8 cellular contexts compared by ENCODE assay signal in genomic region chr10:44310762-44311562, GRCh38.
DNase-seq lines count a peak whose midpoint lies in the region; ATAC-seq, FAIRE-seq and TF ChIP-seq lines count a peak whose summit lies in the region.

No MANE protein-coding gene starts in this region.

- peak overlapping the region; percentile 32 for H3K27ac Mint-ChIP-seq in activated T-cell treated with anti-CD3 and anti-CD28 coated beads, Interleukin-2, amount 50 U/mL, for 24 hours
- H3K27ac Mint-ChIP-seq in nephron: peak overlapping the region in 2 of 3 experiments; percentile 16 to 73
- no peak overlapping the region for H3K27ac Mint-ChIP-seq in stimulated activated memory B cell treated with anti-CD40 and anti-IgM and Interleukin-4, amounts not matched to agents 10 μg/mL and 1 μg/mL and 100 μg/mL, for 72 hours

- peaks cover 9% of the 10 kb centered on the region for H3K4me1 Mint-ChIP-seq in activated T-cell treated with anti-CD3 and anti-CD28 coated beads, Interleukin-2, amount 50 U/mL, for 24 hours (ENCODE audit: low read depth)
- H3K4me1 Mint-ChIP-seq in nephron: peaks cover 41% of the 10 kb centered on the region
- H3K4me1 Mint-ChIP-seq in stimulated activated memory B cell treated with anti-CD40 and anti-IgM and Interleukin-4, amounts not matched to agents 10 μg/mL and 1 μg/mL and 100 μg/mL, for 72 hours: peaks cover 7% of the 10 kb centered on the region

- no peaks in the 10 kb centered on the region for H3K9me3 Mint-ChIP-seq in activated T-cell treated with anti-CD3 and anti-CD28 coated beads, Interleukin-2, amount 50 U/mL, for 24 hours
- H3K9me3 Mint-ChIP-seq in nephron: no peaks in the 10 kb centered on the region
- H3K9me3 Mint-ChIP-seq in stimulated activated memory B cell treated with anti-CD40 and anti-IgM and Interleukin-4, amounts not matched to agents 10 μg/mL and 1 μg/mL and 100 μg/mL, for 72 hours: peaks cover 2% of the 10 kb centered on the region

- no peak for TF ChIP-seq POLR2A in GM12891 (IDR thresholded peaks at IDR 0.05; ENCODE audit: low read depth, low read length)

- H3K4me3 Mint-ChIP-seq in activated T-cell treated with anti-CD3 and anti-CD28 coated beads, Interleukin-2, amount 50 U/mL, for 24 hours: no peak overlapping the region
- peak overlapping the region; percentile 31 to 50 (median 43) for H3K4me3 Mint-ChIP-seq in nephron
- H3K4me3 Mint-ChIP-seq in stimulated activated memory B cell treated with anti-CD40 and anti-IgM and Interleukin-4, amounts not matched to agents 10 μg/mL and 1 μg/mL and 100 μg/mL, for 72 hours: peak overlapping the region; percentile 19

- TF ChIP-seq CTCF in nephron (IDR thresholded peaks at IDR 0.05; ENCODE audit: unreplicated experiment in 3 of 3): peak; percentile 93 to 98 (median 94)

- H3K27me3 Mint-ChIP-seq in activated T-cell treated with anti-CD3 and anti-CD28 coated beads, Interleukin-2, amount 50 U/mL, for 24 hours: peaks cover 28% of the 10 kb centered on the region
- peaks cover 28% of the 10 kb centered on the region for H3K27me3 Mint-ChIP-seq in nephron (ENCODE audit: low read depth)
- peaks cover 27% of the 10 kb centered on the region for H3K27me3 Mint-ChIP-seq in stimulated activated memory B cell treated with anti-CD40 and anti-IgM and Interleukin-4, amounts not matched to agents 10 μg/mL and 1 μg/mL and 100 μg/mL, for 72 hours

- FAIRE-seq in GM12891 (lab: Jason Lieb, UNC): peak; percentile 77

- ATAC-seq in HG02610 (IDR thresholded peaks at IDR 0.05; ENCODE audit: unreplicated experiment): peak; percentile 52
- peak; percentile 75 for ATAC-seq in stimulated activated memory B cell treated with anti-CD40 and anti-IgM and Interleukin-4, amounts not matched to agents 10 μg/mL and 1 μg/mL and 100 μg/mL, for 72 hours

- H3K36me3 Mint-ChIP-seq in activated T-cell treated with anti-CD3 and anti-CD28 coated beads, Interleukin-2, amount 50 U/mL, for 24 hours (ENCODE audit: low read depth): no peaks in the 10 kb centered on the region
- H3K36me3 Mint-ChIP-seq in nephron (ENCODE audit: low read depth): no peaks in the 10 kb centered on the region
- H3K36me3 Mint-ChIP-seq in stimulated activated memory B cell treated with anti-CD40 and anti-IgM and Interleukin-4, amounts not matched to agents 10 μg/mL and 1 μg/mL and 100 μg/mL, for 72 hours: no peaks in the 10 kb centered on the region

- DNase-seq in GM12891 (ENCODE audit: insufficient read length, low spot score) (peak; percentile 59), NCI-H1930 (lab: John Stamatoyannopoulos, UW) (peak; percentile 16 to 47), fibroblast of gingiva (ENCODE audit: low read depth) (peak; percentile 77), HPDE6-E6E7 (ENCODE audit: extremely low spot score) (no peak)
- peak; percentile 79 for DNase-seq in activated T-cell treated with anti-CD3 and anti-CD28 coated beads, Interleukin-2, amount 50 U/mL, for 24 hours

TF ChIP-seq in GM12891, 5 proteins besides CTCF, POLR2A, EP300 and RAD21:
- TF ChIP-seq POU2F2 (IDR thresholded peaks at IDR 0.05; ENCODE audit: low read depth, low read length): no peak
- no peak for TF ChIP-seq SPI1 (IDR thresholded peaks at IDR 0.05; ENCODE audit: low read depth, low read length)
- TF ChIP-seq PAX5 (IDR thresholded peaks at IDR 0.05; ENCODE audit: insufficient read depth, low read length, severe bottlenecking): no peak
- TF ChIP-seq TAF1 (IDR thresholded peaks at IDR 0.05; ENCODE audit: low read depth, low read length): no peak
- no peak for TF ChIP-seq POLR2AphosphoS5 (IDR thresholded peaks at IDR 0.05; ENCODE audit: low read depth, low read length)
